8 cellular contexts compared by ENCODE assay signal in genomic region chr3:105866656-105867653, GRCh38. TPM values are rescaled to one million over a fixed set of nuclear protein-coding genes. Genes with fewer than 3 reads are reported as not detected.
DNase-seq lines count a peak whose midpoint lies in the region; ATAC-seq, FAIRE-seq and TF ChIP-seq lines count a peak whose summit lies in the region.

No MANE protein-coding gene starts in this region.

- H3K4me2 ChIP-seq in A549 (peak overlapping the region; percentile 71), neural progenitor cell (peak overlapping the region; percentile 75)

- H3K27me3 Mint-ChIP-seq in endodermal cell (ENCODE audit: insufficient read depth) (no peaks in the 10 kb centered on the region), neural progenitor cell (ENCODE audit: insufficient read depth, low read depth) (peaks cover 4% of the 10 kb centered on the region)

- H3K4me3 ChIP-seq in A549 (peak overlapping the region; percentile 79), SJSA1 (peak overlapping the region; percentile 78), endodermal cell (ENCODE audit: low read length) (peak overlapping the region; percentile 83), neural progenitor cell (peak overlapping the region; percentile 97)

- H4K20me1 ChIP-seq in neural progenitor cell (ENCODE audit: low read depth) = peaks cover 56% of the 10 kb centered on the region

- no peak overlapping the region for H3K27ac Mint-ChIP-seq in endodermal cell
- no peak overlapping the region for H3K27ac Mint-ChIP-seq in neural progenitor cell

- peaks cover 35% of the 10 kb centered on the region; the same call in 2 of the 3 replicates for H3K4me1 ChIP-seq in A549
- H3K4me1 ChIP-seq in SJSA1 (replicated peaks) = peaks cover 15% of the 10 kb centered on the region
- peaks cover 9% of the 10 kb centered on the region for H3K4me1 ChIP-seq in endodermal cell (ENCODE audit: control insufficient read depth, insufficient read depth, low read length)
- H3K4me1 ChIP-seq in neural progenitor cell = peaks cover 52% of the 10 kb centered on the region

- peaks cover 31% of the 10 kb centered on the region for H3K4me1 Mint-ChIP-seq in endodermal cell
- peaks cover 35% of the 10 kb centered on the region for H3K4me1 Mint-ChIP-seq in neural progenitor cell

- no peak for TF ChIP-seq EP300 in A549 (IDR thresholded peaks at IDR 0.05)

- H3K4me3 Mint-ChIP-seq in endodermal cell (peak overlapping the region; percentile 90), neural progenitor cell (peak overlapping the region; percentile 99)

- H3K9ac ChIP-seq in endodermal cell (ENCODE audit: extremely low read depth, low read length, poor library complexity, severe bottlenecking) = no peak overlapping the region
- peak overlapping the region; percentile 88 for H3K9ac ChIP-seq in neural progenitor cell

- FAIRE-seq in A549 (lab: Jason Lieb, UNC) = no peak
- peak; percentile 89 for FAIRE-seq in GM18507 (lab: Jason Lieb, UNC)

- peaks cover 86% of the 10 kb centered on the region for H3K79me2 ChIP-seq in neural progenitor cell (ENCODE audit: low read depth)

- intact Hi-C loops in posterior vena cava (cut with DNase I) = no loop called here

- no peak overlapping the region for H2AFZ ChIP-seq in neural progenitor cell (replicated peaks)

- WGBS in A549 (ENCODE audit: missing lambda C conversion rate) = 86% methylated on average over 9 of the region's 9 CpGs
- WGBS in endodermal cell (ENCODE audit: insufficient coverage in 1 of 2, insufficient read length in 1 of 2), 2 experiments = 48 to 64% methylated on average over 4 to 8 of the region's 9 CpGs

- H3K36me3 Mint-ChIP-seq in endodermal cell (ENCODE audit: low read depth) (peaks cover 16% of the 10 kb centered on the region), neural progenitor cell (peaks cover 16% of the 10 kb centered on the region)

- CTCF ChIA-PET in A549 (lab: Yijun Ruan, JAX) = interaction anchor here (0.6 to 1.2 kb wide), 3 partner anchors 16 to 224 kb away, joined by 3 read pairs; no protein-coding TSS in a partner anchor

- no peak for TF ChIP-seq POLR2A in A549 (IDR thresholded peaks at IDR 0.05; ENCODE audit: low read length)

- ATAC-seq in A549 (no peak), HG02938 (IDR thresholded peaks at IDR 0.05; ENCODE audit: unreplicated experiment) (peak; percentile 30)

- H3K27me3 ChIP-seq in SJSA1 (replicated peaks) (no peaks in the 10 kb centered on the region), endodermal cell (ENCODE audit: control insufficient read depth, insufficient read depth, low read length, poor library complexity, severe bottlenecking) (no peaks in the 10 kb centered on the region), neural progenitor cell (no peaks in the 10 kb centered on the region)

- DNase-seq in A549 (ENCODE audit: low read depth in 1 of 2, low spot score in 1 of 2) (no peak), GM18507 (ENCODE audit: extremely low spot score, insufficient read length, low read depth) (no peak), SJSA1 (ENCODE audit: low read depth in 1 of 2, low spot score in 2 of 2) (peak in 1 of 2 experiments; percentile 9), endodermal cell (no peak), neural progenitor cell (ENCODE audit: low spot score) (peak; percentile 7), posterior vena cava (ENCODE audit: low spot score) (no peak), mucosa of gallbladder (ENCODE audit: low spot score) (no peak)

- TF ChIP-seq CTCF in A549 (IDR thresholded peaks at IDR 0.05) (no peak), endodermal cell (conservative IDR thresholded peaks at IDR 0.05) (no peak), neural progenitor cell (IDR thresholded peaks at IDR 0.05) (no peak)

- peaks cover 15% of the 10 kb centered on the region for H3F3A ChIP-seq in neural progenitor cell (ENCODE audit: low read depth)

- no peak for TF ChIP-seq RAD21 in A549 (conservative IDR thresholded peaks at IDR 0.05 in 1 of 2, IDR thresholded peaks at IDR 0.05 in 1 of 2)

- no peaks in the 10 kb centered on the region for H3K36me3 ChIP-seq in SJSA1
- peaks cover 26% of the 10 kb centered on the region for H3K36me3 ChIP-seq in endodermal cell (ENCODE audit: control insufficient read depth, insufficient read depth, low read length)
- H3K36me3 ChIP-seq in neural progenitor cell = peaks cover 15% of the 10 kb centered on the region

- H3K27ac ChIP-seq in A549 (peak overlapping the region in 1 of 2 experiments; percentile 5; a peak in 1 of 6 replicates), SJSA1 (no peak overlapping the region), endodermal cell (ENCODE audit: low read depth, low read length) (no peak overlapping the region), neural progenitor cell (no peak overlapping the region)

- H3K9me3 Mint-ChIP-seq in endodermal cell = no peaks in the 10 kb centered on the region
- no peaks in the 10 kb centered on the region for H3K9me3 Mint-ChIP-seq in neural progenitor cell

- POLR2A ChIA-PET in A549 (lab: Yijun Ruan, JAX) = interaction anchor here (1.3 kb wide), 1 partner anchor 15 kb away, joined by 3 read pairs; no protein-coding TSS in a partner anchor

- H3K9me3 ChIP-seq in A549 (no peaks in the 10 kb centered on the region), SJSA1 (replicated peaks) (no peaks in the 10 kb centered on the region), endodermal cell (ENCODE audit: control insufficient read depth, low read length) (no peaks in the 10 kb centered on the region), neural progenitor cell (ENCODE audit: low read depth) (no peaks in the 10 kb centered on the region)

TF ChIP-seq in A549, 52 proteins besides CTCF, POLR2A, EP300 and RAD21:
- TF ChIP-seq RNF2 (IDR thresholded peaks at IDR 0.05; ENCODE audit: borderline replicate concordance, low read depth) = no peak
- TF ChIP-seq JUN (IDR thresholded peaks at IDR 0.05) = no peak
- no peak for TF ChIP-seq RCOR1 (IDR thresholded peaks at IDR 0.05; ENCODE audit: low read depth, low read length)
- TF ChIP-seq SREBF2 (IDR thresholded peaks at IDR 0.05) = no peak
- no peak for TF ChIP-seq NPAS2 (CRISPR knock-in tag; IDR thresholded peaks at IDR 0.05; ENCODE audit: borderline replicate concordance)
- no peak for TF ChIP-seq CHD2 (IDR thresholded peaks at IDR 0.05; ENCODE audit: low read length, partially characterized antibody)
- no peak for TF ChIP-seq RFX5 (IDR thresholded peaks at IDR 0.05)
- no peak for TF ChIP-seq PHF8 (IDR thresholded peaks at IDR 0.05; ENCODE audit: borderline replicate concordance, low read depth)
- no peak for TF ChIP-seq MYC (IDR thresholded peaks at IDR 0.05; ENCODE audit: borderline replicate concordance, low read length)
- no peak for TF ChIP-seq ZC3H11A (IDR thresholded peaks at IDR 0.05)
- no peak for TF ChIP-seq CHD4 (IDR thresholded peaks at IDR 0.05; ENCODE audit: borderline replicate concordance)
- TF ChIP-seq HEYL (CRISPR knock-in tag; IDR thresholded peaks at IDR 0.05) = no peak
- no peak for TF ChIP-seq JUNB (IDR thresholded peaks at IDR 0.05)
- TF ChIP-seq FOXS1 (CRISPR knock-in tag; IDR thresholded peaks at IDR 0.05) = no peak
- TF ChIP-seq CBX2 (IDR thresholded peaks at IDR 0.05; ENCODE audit: borderline replicate concordance, low read depth) = no peak
- no peak for TF ChIP-seq NR3C1 (IDR thresholded peaks at IDR 0.05)
- no peak for TF ChIP-seq MAX (IDR thresholded peaks at IDR 0.05)
- no peak for TF ChIP-seq CEBPB (IDR thresholded peaks at IDR 0.05)
- no peak for TF ChIP-seq BHLHE40 (IDR thresholded peaks at IDR 0.05; ENCODE audit: low read depth, low read length)
- no peak for TF ChIP-seq EHMT2 (IDR thresholded peaks at IDR 0.05; ENCODE audit: low read depth)

RNA-seq across cellular contexts. Expression of gene CBLB, which starts 1.9 kb away (rescaled TPM):
- polyA plus RNA-seq in A549 (2011; rRNA removed) (16.2 and 17.1 TPM in 2 replicates), A549 (2017; fragmentation: RNase III; extraction: RNeasy Plus Mini Kit Qiagen cat#74134 plus additional on column Dnase treatment) (4.8 to 7.4 TPM (median 6.8 TPM) in 3 replicates)
- 2.5 and 2.7 TPM in 2 replicates for polyA plus RNA-seq in A549 (2012; cell fraction: cytosol; rRNA removed)
- 3.6 and 5.1 TPM in 2 replicates for polyA plus RNA-seq in A549 (2012; cell fraction: nucleus; rRNA removed)
- polyA minus RNA-seq in A549 (2011; rRNA and poly(A)+ RNA removed) = 16.5 and 17.9 TPM in 2 replicates
- total RNA-seq in SJSA1 (2014; rRNA removed; shearing (Covaris generic)) = 2.7 and 5.0 TPM in 2 replicates
- total RNA-seq in endodermal cell (10 to 100 TPM; 45.4 to 60.5 TPM), neural progenitor cell (ENCODE audit: low replicate concordance) (61.2 and 105 TPM in 2 replicates), posterior vena cava (100 to 1,000 TPM; 112 to 141 TPM), mucosa of gallbladder (33.6 TPM)
- 41.8 TPM for polyA plus RNA-seq in endodermal cell (2013, experiment 1 of 2)
- 41.5 TPM for polyA plus RNA-seq in endodermal cell (2013, experiment 2 of 2)
